In genomic region chr3:187015903-187016638, GRCh38 we compare ENCODE assay signal across 8 cellular contexts.
DNase-seq lines count a peak whose midpoint lies in the region; ATAC-seq lines count a peak whose summit lies in the region.
"Had no signal": no experiment of that assay in that cellular context is flagged by ENCODE, and none has a peak within 500 bp of the region (broad histone marks: within the 10 kb centered on the region; RNA-seq: fewer than 3 reads in every experiment).

No MANE protein-coding gene starts in this region.

- H3K27me3 Mint-ChIP-seq in memory B cell = no peaks in the 10 kb centered on the region

- DNase-seq in HT1080 (ENCODE audit: low read depth) (peak; percentile 48), memory B cell (ENCODE audit: low spot score in 2 of 2) (peak; percentile 63 to 70), pons (ENCODE audit: low spot score) (no peak), NCI-H748 treated with DMSO at 0.1 percent for 48 hours (lab: John Stamatoyannopoulos, UW) (no peak), ACHN (no peak)

- H3K4me3 Mint-ChIP-seq in memory B cell = peak overlapping the region; percentile 68
- H3K4me3 Mint-ChIP-seq: neural progenitor cell had no signal

- peaks cover 65% of the 10 kb centered on the region for H3K4me1 Mint-ChIP-seq in memory B cell
- H3K4me1 Mint-ChIP-seq: neural progenitor cell had no signal

- H3K27ac Mint-ChIP-seq in memory B cell = peak overlapping the region; percentile 96
- H3K27ac Mint-ChIP-seq: neural progenitor cell had no signal

- in situ Hi-C loops in ACHN (cut with HindIII; ENCODE audit: low pct_ligation_motif_present, low pct_unique_long_range_greater_than_20kb, low sequenced_read_pairs) = no loop called here

- ATAC-seq in GM18867 (IDR thresholded peaks at IDR 0.05; ENCODE audit: unreplicated experiment) (peak; percentile 69), GM21619 (IDR thresholded peaks at IDR 0.05; ENCODE audit: unreplicated experiment) (peak; percentile 54), memory B cell (ENCODE audit: low read depth) (peak; percentile 74)

- H3K9me3 Mint-ChIP-seq in memory B cell = no peaks in the 10 kb centered on the region
- H3K9me3 Mint-ChIP-seq: neural progenitor cell had no signal

- H3K36me3 Mint-ChIP-seq in memory B cell = peaks cover 25% of the 10 kb centered on the region

Comparison
In these comparisons a context has a peak if more than half of its experiments do, and no peak if none do; other contexts are left out.
1. DNase-seq: peak in HT1080 (single experiment) and memory B cell (2 of 2); none in pons (single experiment), NCI-H748 treated with DMSO at 0.1 percent for 48 hours (single experiment) and ACHN (single experiment).
2. Peak in every context shown above with its lines, with median percentiles within 50 percentile points of each other: ATAC-seq.